9 cellular contexts compared by ENCODE assay signal in the genomic region with DNA sequence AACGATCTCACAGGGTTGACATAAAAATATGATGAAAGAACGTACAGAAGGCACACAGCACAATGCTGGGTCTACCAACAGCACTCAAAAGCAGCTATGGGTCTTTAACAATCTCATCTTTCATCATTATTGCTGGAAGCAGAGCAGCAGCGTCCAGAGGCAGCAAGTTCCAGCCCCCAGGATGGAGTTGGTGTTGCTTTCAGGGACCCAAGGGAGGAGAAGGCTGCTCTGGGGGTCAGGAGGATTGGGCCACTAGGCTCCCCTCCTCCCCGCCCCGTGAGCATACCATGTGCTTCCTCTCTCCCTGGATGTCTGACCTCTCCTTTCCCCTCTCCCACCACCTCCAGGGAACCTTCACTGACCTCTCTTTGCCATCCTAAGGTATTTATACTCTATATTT. TPM values are rescaled to one million over a fixed set of nuclear protein-coding genes. Genes with fewer than 3 reads are reported as not detected.
DNase-seq lines count a peak whose midpoint lies in the region; TF ChIP-seq lines count a peak whose summit lies in the region.
"Had no signal": no experiment of that assay in that cellular context is flagged by ENCODE, and none has a peak within 500 bp of the region (broad histone marks: within the 10 kb centered on the region; RNA-seq: fewer than 3 reads in every experiment).

No MANE protein-coding gene starts in this region.

- no peak overlapping the region for H3T11ph ChIP-seq in H9 (ENCODE audit: low read length)

- no peaks in the 10 kb centered on the region for H3K36me3 ChIP-seq in smooth muscle cell (ENCODE audit: low read depth)

- H3K9ac ChIP-seq in H9 (ENCODE audit: extremely low read depth, insufficient read length, low read length), result no peak overlapping the region
- peak overlapping the region; percentile 79 for H3K9ac ChIP-seq in smooth muscle cell (ENCODE audit: low read depth)

- peaks cover 76 to 86% of the 10 kb centered on the region in 2 experiments for H3K4me1 Mint-ChIP-seq in H9
- H3K4me1 Mint-ChIP-seq in activated naive CD8-positive, alpha-beta T cell treated with anti-CD3 and anti-CD28 coated beads for 36 hours, result peaks cover 33% of the 10 kb centered on the region

- no peak overlapping the region for H2BK120ac ChIP-seq in H9 (ENCODE audit: low read depth, low read length, poor library complexity, severe bottlenecking)

- H3K27ac Mint-ChIP-seq in H9, result peak overlapping the region; percentile 10 to 82 (median 68); a peak in 6 of 7 replicates
- peak overlapping the region; percentile 44 for H3K27ac Mint-ChIP-seq in activated naive CD8-positive, alpha-beta T cell treated with anti-CD3 and anti-CD28 coated beads for 36 hours

- H3K18ac ChIP-seq in H9 (ENCODE audit: insufficient read length, low read depth, low read length), result no peak overlapping the region

- H3K4ac ChIP-seq in H9 (ENCODE audit: low read depth, low read length), result no peak overlapping the region

- H3K9me3 ChIP-seq in H9 (ENCODE audit: control insufficient read depth, low read depth, low read length) (no peaks in the 10 kb centered on the region), smooth muscle cell (replicated peaks; ENCODE audit: low read depth) (no peaks in the 10 kb centered on the region)

- H4K20me1 ChIP-seq in H9 (ENCODE audit: control insufficient read depth, insufficient read depth, insufficient read length) (peaks cover 2% of the 10 kb centered on the region), smooth muscle cell (ENCODE audit: low read depth) (peaks cover 9% of the 10 kb centered on the region)

- H3K4me1 ChIP-seq in H9 (ENCODE audit: insufficient read depth, low read length) (peaks cover 38% of the 10 kb centered on the region), smooth muscle cell (ENCODE audit: low read depth) (peaks cover 50% of the 10 kb centered on the region)

- H3K9me3 Mint-ChIP-seq in H9, result no peaks in the 10 kb centered on the region; a peak in 2 of 5 replicates
- no peaks in the 10 kb centered on the region for H3K9me3 Mint-ChIP-seq in activated naive CD8-positive, alpha-beta T cell treated with anti-CD3 and anti-CD28 coated beads for 36 hours

- H4K91ac ChIP-seq in H9 (ENCODE audit: insufficient read length, low read depth, low read length), result no peak overlapping the region

- no peak overlapping the region for H2BK5ac ChIP-seq in H9 (ENCODE audit: insufficient read length, low read length)

- no peak overlapping the region for H2AK5ac ChIP-seq in H9 (ENCODE audit: insufficient read length, low read length)

- DNase-seq in H9 (no peak), iPS-NIHi11 (ENCODE audit: low spot score) (peak; percentile 23), smooth muscle cell (lab: John Stamatoyannopoulos, UW; ENCODE audit: unreplicated experiment) (no peak), NCI-H2196 (lab: John Stamatoyannopoulos, UW; ENCODE audit: unreplicated experiment) (no peak), ecto neural progenitor cell (ENCODE audit: low spot score) (no peak), kidney tubule cell (ENCODE audit: low spot score) (no peak), SKM-1 (lab: John Stamatoyannopoulos, UW; ENCODE audit: unreplicated experiment) (no peak)
- no peak for DNase-seq in activated naive CD8-positive, alpha-beta T cell treated with anti-CD3 and anti-CD28 coated beads for 36 hours
- DNase-seq: activated naive CD4-positive, alpha-beta T cell treated with anti-CD3 and anti-CD28 coated beads, Interleukin-2, amount 50 U/mL, for 16 hours had no signal

- H3K27me3 Mint-ChIP-seq in H9 (ENCODE audit: low read depth), result no peaks in the 10 kb centered on the region
- no peaks in the 10 kb centered on the region for H3K27me3 Mint-ChIP-seq in activated naive CD8-positive, alpha-beta T cell treated with anti-CD3 and anti-CD28 coated beads for 36 hours

- no peak overlapping the region for H2BK15ac ChIP-seq in H9 (ENCODE audit: low read depth, low read length)

- H2AFZ ChIP-seq in H9 (ENCODE audit: low read length) (no peak overlapping the region), smooth muscle cell (ENCODE audit: low read depth) (no peak overlapping the region)

- H3K14ac ChIP-seq in H9 (ENCODE audit: insufficient read depth, low read length), result peak overlapping the region; percentile 10; the same call in 1 of the 2 replicates

- no peak overlapping the region for H3K56ac ChIP-seq in H9 (ENCODE audit: insufficient read length, low read depth, low read length)

- H4K5ac ChIP-seq in H9 (ENCODE audit: insufficient read length, low read depth, low read length), result no peak overlapping the region

- H3F3A ChIP-seq in smooth muscle cell (ENCODE audit: low read depth), result peaks cover 59% of the 10 kb centered on the region

- no peak for TF ChIP-seq CTCF in H9 (conservative IDR thresholded peaks at IDR 0.05)
- no peak for TF ChIP-seq CTCF in smooth muscle cell (IDR thresholded peaks at IDR 0.05; ENCODE audit: borderline replicate concordance, insufficient read depth, poor library complexity, severe bottlenecking)

- H3K79me2 ChIP-seq in H9 (ENCODE audit: insufficient read depth, low read length) (peaks cover 22% of the 10 kb centered on the region; the same call in 1 of the 2 replicates), smooth muscle cell (ENCODE audit: low read depth) (peaks cover 79% of the 10 kb centered on the region)

- no peak overlapping the region for H2BK20ac ChIP-seq in H9 (ENCODE audit: low read depth, low read length, poor library complexity, severe bottlenecking)

- H3K27me3 ChIP-seq in H9 (ENCODE audit: insufficient read depth, low read length) (no peaks in the 10 kb centered on the region), smooth muscle cell (ENCODE audit: low read depth) (no peaks in the 10 kb centered on the region)

- H3K79me1 ChIP-seq in H9 (ENCODE audit: insufficient read depth, low read depth, low read length, poor library complexity, severe bottlenecking), result peaks cover 6% of the 10 kb centered on the region

- peak overlapping the region; percentile 20 for H3K4me3 ChIP-seq in smooth muscle cell

- no peaks in the 10 kb centered on the region for H3K23me2 ChIP-seq in H9 (ENCODE audit: insufficient read length, low read depth, low read length, poor library complexity, severe bottlenecking)

- no peak overlapping the region for H3K23ac ChIP-seq in H9 (ENCODE audit: insufficient read length, low read depth, low read length)

- H3K4me3 Mint-ChIP-seq in H9, result peak overlapping the region; percentile 9 to 51
- H3K4me3 Mint-ChIP-seq in activated naive CD8-positive, alpha-beta T cell treated with anti-CD3 and anti-CD28 coated beads for 36 hours, result no peak overlapping the region

- peak overlapping the region; percentile 21 for H3K27ac ChIP-seq in H9 (ENCODE audit: insufficient read length, low read depth, low read length)
- H3K27ac ChIP-seq in smooth muscle cell (ENCODE audit: low read depth), result peak overlapping the region; percentile 96

- no CpG with 5 or more reads among the region's 5 CpGs for WGBS in H9 (ENCODE audit: extremely low coverage, insufficient read length, low lambda C conversion rate)
- WGBS in smooth muscle cell (ENCODE audit: low lambda C conversion rate), result 34% methylated on average over 5 of the region's 5 CpGs

- H4K8ac ChIP-seq in H9 (replicated peaks; ENCODE audit: insufficient read length, low read depth, low read length), result no peak overlapping the region

- H3K4me2 ChIP-seq in H9 (ENCODE audit: insufficient read depth, insufficient read length, low read length), result peak overlapping the region; percentile 35
- peak overlapping the region; percentile 77 for H3K4me2 ChIP-seq in smooth muscle cell

- H3K36me3 Mint-ChIP-seq in H9 (ENCODE audit: insufficient read depth in 1 of 3, low read depth in 3 of 3), result peaks cover 11 to 48% (median 30%) of the 10 kb centered on the region in 3 experiments; a peak in 6 of 7 replicates
- H3K36me3 Mint-ChIP-seq in activated naive CD8-positive, alpha-beta T cell treated with anti-CD3 and anti-CD28 coated beads for 36 hours, result peaks cover 4% of the 10 kb centered on the region

- H2BK12ac ChIP-seq in H9 (ENCODE audit: insufficient read length, low read depth, low read length), result no peak overlapping the region

RNA-seq across cellular contexts. Expression of gene KCTD10, which starts 13.3 kb away (rescaled TPM):
- total RNA-seq in H9 (2021) (67.1 and 71.3 TPM in 2 replicates), smooth muscle cell (89.7 and 111 TPM in 2 replicates)
- 10 to 100 TPM; 47.6 to 48.9 TPM for total RNA-seq in activated naive CD8-positive, alpha-beta T cell treated with anti-CD3 and anti-CD28 coated beads for 36 hours
- polyA plus RNA-seq in smooth muscle cell, result 63.7 and 79.6 TPM in 2 replicates

RNA-seq across cellular contexts. Expression of gene UBE3B, which starts 13.7 kb away (rescaled TPM):
- total RNA-seq in H9 (2021) (23.6 and 24.2 TPM in 2 replicates), smooth muscle cell (45.5 and 62.9 TPM in 2 replicates)
- 10 to 100 TPM; 23.4 to 23.5 TPM for total RNA-seq in activated naive CD8-positive, alpha-beta T cell treated with anti-CD3 and anti-CD28 coated beads for 36 hours
- 21.8 and 24.2 TPM in 2 replicates for polyA plus RNA-seq in smooth muscle cell
